In the genomic region with DNA sequence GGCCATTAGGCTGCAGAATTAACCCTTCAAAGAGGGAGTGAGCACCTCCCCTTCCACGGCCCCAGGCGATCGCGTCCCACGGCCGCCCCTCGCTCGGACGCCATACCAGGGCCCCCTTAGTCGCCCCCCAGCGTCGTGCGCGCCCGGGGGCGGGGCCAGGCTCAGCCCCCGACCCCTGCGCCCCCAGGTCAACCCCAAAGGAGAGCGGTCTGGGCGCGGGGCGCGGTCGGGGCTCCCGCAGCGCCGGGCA, we compare ENCODE assay signal across 10 cellular contexts. TPM values are rescaled to one million over a fixed set of nuclear protein-coding genes. Genes with fewer than 3 reads are reported as not detected.
DNase-seq lines count a peak whose midpoint lies in the region; ATAC-seq, FAIRE-seq and TF ChIP-seq lines count a peak whose summit lies in the region.
"Had no signal": no experiment of that assay in that cellular context is flagged by ENCODE, and none has a peak within 500 bp of the region (broad histone marks: within the 10 kb centered on the region; RNA-seq: fewer than 3 reads in every experiment).

No MANE protein-coding gene starts in this region.

- CTCF ChIA-PET in HepG2 (lab: Yijun Ruan, JAX; ENCODE audit: low intra/inter-chr PET ratio, low total read pairs), result no interaction called here

- TF ChIP-seq POLR2A in HepG2 (IDR thresholded peaks at IDR 0.05; ENCODE audit: insufficient read depth in 1 of 2, low read depth in 2 of 2, low read length in 2 of 2) (0 out of 4 replicates have a peak, but pooled peaks of 1 of the 2 experiments have one; percentile 0), testis (IDR thresholded peaks at IDR 0.05) (no peak)

- peaks cover 56% of the 10 kb centered on the region for H3K4me1 Mint-ChIP-seq in activated CD4-positive, alpha-beta T cell treated with anti-CD3 and anti-CD28 coated beads, Interleukin-2, amount 10 ng/mL, durations not matched to agents 24 days and 14 days

- in situ Hi-C loops in HepG2 (cut with HindIII; ENCODE audit: extremely low pct_ligation_motif_present, low pct_unique_long_range_greater_than_20kb), result loop anchor here (5.0 kb wide), 1 partner anchor 42 kb away; the partner anchor contains the start of genes FGF11 and TMEM102

- H3K27me3 ChIP-seq in HepG2 (ENCODE audit: control insufficient read depth in 1 of 2, insufficient read depth in 2 of 2, low read length in 2 of 2), result no peaks in the 10 kb centered on the region; a peak in 2 of 5 replicates
- no peaks in the 10 kb centered on the region for H3K27me3 ChIP-seq in testis

- peaks cover 77% of the 10 kb centered on the region for H3K4me1 ChIP-seq in HepG2 (ENCODE audit: insufficient read depth, low read length)
- H3K4me1 ChIP-seq in testis, result peaks cover 27% of the 10 kb centered on the region

- peaks cover 30% of the 10 kb centered on the region for H4K20me1 ChIP-seq in HepG2 (ENCODE audit: insufficient read depth, low read length)

- H3K9ac ChIP-seq in HepG2 (ENCODE audit: insufficient read depth, low read depth, low read length), result peak overlapping the region; percentile 86

- H3K36me3 ChIP-seq in HepG2 (replicated peaks in 1 of 2; ENCODE audit: control insufficient read depth in 1 of 2, insufficient read depth in 2 of 2, low read length in 2 of 2) (no peaks in the 10 kb centered on the region), testis (ENCODE audit: low read depth, missing control alignments) (no peaks in the 10 kb centered on the region)

- H3K9me3 ChIP-seq in HepG2 (ENCODE audit: low read length) (no peaks in the 10 kb centered on the region), testis (no peaks in the 10 kb centered on the region)

- no CpG with 5 or more reads among the region's 27 CpGs for WGBS in HepG2 (ENCODE audit: low lambda C conversion rate)
- WGBS in testis, 2 donors, result 0% methylated on average over 9 of the region's 27 CpGs; no CpG with 5 or more reads in 1 of the 2 donors

- DNase-seq in activated CD4-positive, alpha-beta T cell treated with anti-CD3 and anti-CD28 coated beads, Interleukin-2, amount 10 ng/mL, durations not matched to agents 24 days and 14 days, result no peak
- DNase-seq in activated CD4-positive, alpha-beta T cell treated with anti-CD3 and anti-CD28 coated beads for 4 hours, result no peak
- DNase-seq in HepG2 (ENCODE audit: low spot score) (no peak), testis (no peak)
- no peak for DNase-seq in stimulated activated CD4-positive, alpha-beta T cell treated with anti-CD3 and anti-CD28 coated beads, Interleukin-1b, Interleukin-23, amount 100 ng/mL, for 48 hours
- DNase-seq: NCI-H1092 had no signal

- no peak for TF ChIP-seq RAD21 in HepG2 (CRISPR knock-in tag; IDR thresholded peaks at IDR 0.05)

- peaks cover 7% of the 10 kb centered on the region for H3K36me3 Mint-ChIP-seq in activated CD4-positive, alpha-beta T cell treated with anti-CD3 and anti-CD28 coated beads, Interleukin-2, amount 10 ng/mL, durations not matched to agents 24 days and 14 days (ENCODE audit: low read depth)

- H3K79me2 ChIP-seq in HepG2 (ENCODE audit: insufficient read depth, low read length), result peaks cover 46% of the 10 kb centered on the region

- peak overlapping the region; percentile 95 for H3K27ac ChIP-seq in angular gyrus (ENCODE audit: low read depth, low read length)
- peak overlapping the region; percentile 75 for H3K27ac ChIP-seq in HepG2 (ENCODE audit: extremely low read length, insufficient read depth, low read length)
- H3K27ac ChIP-seq in testis, result peak overlapping the region; percentile 100

- peak overlapping the region; percentile 90 for H3K4me3 Mint-ChIP-seq in activated CD4-positive, alpha-beta T cell treated with anti-CD3 and anti-CD28 coated beads, Interleukin-2, amount 10 ng/mL, durations not matched to agents 24 days and 14 days

- no peak for TF ChIP-seq EP300 in HepG2 (IDR thresholded peaks at IDR 0.05; ENCODE audit: low read depth in 2 of 2, low read length in 2 of 2)
- TF ChIP-seq EP300 in HepG2 (CRISPR knock-in tag; IDR thresholded peaks at IDR 0.05; ENCODE audit: borderline replicate concordance), result no peak

- peak overlapping the region; percentile 85 for H3K4me2 ChIP-seq in HepG2 (ENCODE audit: low read depth, low read length)

- no peak overlapping the region for H2AFZ ChIP-seq in HepG2 (ENCODE audit: low read length)

- intact Hi-C loops in activated CD4-positive, alpha-beta T cell treated with anti-CD3 and anti-CD28 coated beads, Interleukin-2, amount 10 ng/mL, durations not matched to agents 24 days and 14 days (cut with micrococcal nuclease), result no loop called here
- intact Hi-C loops in HepG2 (cut with micrococcal nuclease; ENCODE audit: unreplicated experiment), result no loop called here
- intact Hi-C loops in testis (cut with DNase I; ENCODE audit: low total_unique reads), result no loop called here

- H3K4me3 ChIP-seq in HepG2 (replicated peaks in 1 of 3; ENCODE audit: insufficient read depth in 1 of 3, low read depth in 2 of 3, low read length in 3 of 3) (peak overlapping the region; percentile 72 to 86 (median 79)), testis (peak overlapping the region; percentile 93 to 95)

- no peaks in the 10 kb centered on the region for H3K27me3 Mint-ChIP-seq in activated CD4-positive, alpha-beta T cell treated with anti-CD3 and anti-CD28 coated beads, Interleukin-2, amount 10 ng/mL, durations not matched to agents 24 days and 14 days

- POLR2A ChIA-PET in HepG2 (lab: Yijun Ruan, JAX), result interaction anchor here (0.9 to 3.5 kb wide), 6 partner anchors 9 to 123 kb away, joined by 3 to 35 read pairs (median 6); partner anchors contain the start of genes CHRNB1, PLSCR3, TMEM256 and TNFSF13

- TF ChIP-seq CTCF in HepG2 (CRISPR knock-in tag; IDR thresholded peaks at IDR 0.05) (no peak), testis (IDR thresholded peaks at IDR 0.05) (no peak)

- FAIRE-seq in HepG2 (lab: Jason Lieb, UNC), result no peak

- H3K27ac Mint-ChIP-seq in activated CD4-positive, alpha-beta T cell treated with anti-CD3 and anti-CD28 coated beads, Interleukin-2, amount 10 ng/mL, durations not matched to agents 24 days and 14 days, result peak overlapping the region; percentile 78

- ATAC-seq in HepG2, result no peak
- no peak for ATAC-seq in HG03039 (IDR thresholded peaks at IDR 0.05; ENCODE audit: unreplicated experiment)
- ATAC-seq in HG03159 (IDR thresholded peaks at IDR 0.05; ENCODE audit: unreplicated experiment), result no peak

- no peaks in the 10 kb centered on the region for H3K9me3 Mint-ChIP-seq in activated CD4-positive, alpha-beta T cell treated with anti-CD3 and anti-CD28 coated beads, Interleukin-2, amount 10 ng/mL, durations not matched to agents 24 days and 14 days

- no TSS peak for BruUV-seq in HepG2 (replicated peaks; lab: Mats Ljungman, UMichigan)

RNA-seq across cellular contexts. Expression of gene ZBTB4, which starts 0.4 kb away (rescaled TPM):
- 16.0 and 16.1 TPM in 2 replicates for total RNA-seq in activated CD4-positive, alpha-beta T cell treated with anti-CD3 and anti-CD28 coated beads, Interleukin-2, amount 10 ng/mL, durations not matched to agents 24 days and 14 days
- total RNA-seq in HepG2 (2016; rRNA removed; fragmentation: Illumina TruSeq; extraction: Trizol) (3.3 and 4.3 TPM in 2 replicates), testis (10 to 100 TPM; 34.0 to 43.4 TPM)
- 0.40 and 0.53 TPM in 2 replicates for total RNA-seq in HepG2 (2016; cell fraction: cytosol; rRNA removed; fragmentation: Illumina TruSeq; extraction: Trizol; ENCODE audit: low read depth)
- total RNA-seq in HepG2 (2016; cell fraction: insoluble cytoplasmic fraction; rRNA removed; fragmentation: Illumina TruSeq; extraction: Trizol), result 3.5 and 4.2 TPM in 2 replicates
- total RNA-seq in HepG2 (2016; cell fraction: membrane; rRNA removed; fragmentation: Illumina TruSeq; extraction: Trizol), result 2.0 and 2.1 TPM in 2 replicates
- 4.9 and 5.7 TPM in 2 replicates for total RNA-seq in HepG2 (2016; cell fraction: nucleus; rRNA removed; fragmentation: Illumina TruSeq; extraction: Trizol)
- polyA plus RNA-seq in HepG2 (2011; rRNA removed) (7.4 and 7.9 TPM in 2 replicates), testis (ENCODE audit: insufficient read depth, low read depth, low replicate concordance) (39.5 TPM)
- 5.5 and 5.7 TPM in 2 replicates for polyA plus RNA-seq in HepG2 (2011; cell fraction: cytosol; rRNA removed)
- polyA plus RNA-seq in HepG2 (2011; cell fraction: nucleus; rRNA removed), result 16.5 and 17.2 TPM in 2 replicates
- 7.9 and 9.5 TPM in 2 replicates for polyA plus RNA-seq in HepG2 (2012)
- polyA plus RNA-seq in HepG2 (2016; cell fraction: cytosol; fragmentation: Illumina TruSeq; extraction: Trizol; ENCODE audit: low read depth), result 0.25 and 0.36 TPM in 2 replicates
- polyA plus RNA-seq in HepG2 (2016; cell fraction: insoluble cytoplasmic fraction; fragmentation: Illumina TruSeq; extraction: Trizol; ENCODE audit: low read depth), result 4.0 and 4.5 TPM in 2 replicates
- 1.1 and 1.4 TPM in 2 replicates for polyA plus RNA-seq in HepG2 (2016; cell fraction: membrane; fragmentation: Illumina TruSeq; extraction: Trizol; ENCODE audit: low read depth)
- 10.4 and 11.2 TPM in 2 replicates for polyA plus RNA-seq in HepG2 (2016; cell fraction: nucleus; fragmentation: Illumina TruSeq; extraction: Trizol; ENCODE audit: insufficient read depth, low read depth)
- 19.5 and 24.6 TPM in 2 replicates for polyA minus RNA-seq in HepG2 (2011; rRNA and poly(A)+ RNA removed; ENCODE audit: low replicate concordance)
- 6.2 and 7.2 TPM in 2 replicates for polyA minus RNA-seq in HepG2 (2011; cell fraction: cytosol; rRNA and poly(A)+ RNA removed)
- 12.5 and 14.9 TPM in 2 replicates for polyA minus RNA-seq in HepG2 (2011; cell fraction: nucleus; rRNA and poly(A)+ RNA removed)

RNA-seq across cellular contexts. Expression of gene SLC35G6, which starts 2.2 kb away (rescaled TPM):
- not detected in 2 replicates for total RNA-seq in activated CD4-positive, alpha-beta T cell treated with anti-CD3 and anti-CD28 coated beads, Interleukin-2, amount 10 ng/mL, durations not matched to agents 24 days and 14 days
- total RNA-seq in HepG2 (2016; rRNA removed; fragmentation: Illumina TruSeq; extraction: Trizol) (0.07 TPM in 1 of 2 replicates, not detected in the other), testis (1 to 10 TPM; 1.8 to 3.9 TPM)
- not detected in 2 replicates for total RNA-seq in HepG2 (2016; cell fraction: cytosol; rRNA removed; fragmentation: Illumina TruSeq; extraction: Trizol; ENCODE audit: low read depth)
- not detected in 2 replicates for total RNA-seq in HepG2 (2016; cell fraction: insoluble cytoplasmic fraction; rRNA removed; fragmentation: Illumina TruSeq; extraction: Trizol)
- total RNA-seq in HepG2 (2016; cell fraction: membrane; rRNA removed; fragmentation: Illumina TruSeq; extraction: Trizol), result not detected in 2 replicates
- total RNA-seq in HepG2 (2016; cell fraction: nucleus; rRNA removed; fragmentation: Illumina TruSeq; extraction: Trizol), result not detected in 2 replicates
- polyA plus RNA-seq in HepG2 (2011; rRNA removed) (0.04 TPM in 1 of 2 replicates, not detected in the other), testis (ENCODE audit: insufficient read depth, low read depth, low replicate concordance) (3.9 TPM)
- polyA plus RNA-seq in HepG2 (2011; cell fraction: cytosol; rRNA removed), result not detected in 2 replicates
- not detected in 2 replicates for polyA plus RNA-seq in HepG2 (2011; cell fraction: nucleus; rRNA removed)
- polyA plus RNA-seq in HepG2 (2012), result 0.09 and 0.16 TPM in 2 replicates
- not detected in 2 replicates for polyA plus RNA-seq in HepG2 (2016; cell fraction: cytosol; fragmentation: Illumina TruSeq; extraction: Trizol; ENCODE audit: low read depth)
- polyA plus RNA-seq in HepG2 (2016; cell fraction: insoluble cytoplasmic fraction; fragmentation: Illumina TruSeq; extraction: Trizol; ENCODE audit: low read depth), result not detected in 2 replicates
- not detected in 2 replicates for polyA plus RNA-seq in HepG2 (2016; cell fraction: membrane; fragmentation: Illumina TruSeq; extraction: Trizol; ENCODE audit: low read depth)
- polyA plus RNA-seq in HepG2 (2016; cell fraction: nucleus; fragmentation: Illumina TruSeq; extraction: Trizol; ENCODE audit: insufficient read depth, low read depth), result not detected in 2 replicates
- polyA minus RNA-seq in HepG2 (2011; rRNA and poly(A)+ RNA removed; ENCODE audit: low replicate concordance), result not detected in 2 replicates
- polyA minus RNA-seq in HepG2 (2011; cell fraction: cytosol; rRNA and poly(A)+ RNA removed), result not detected in 2 replicates
- not detected in 2 replicates for polyA minus RNA-seq in HepG2 (2011; cell fraction: nucleus; rRNA and poly(A)+ RNA removed)
- total RNA-seq: glomerular endothelial cell had no signal

RNA-seq across cellular contexts. Expression of gene POLR2A, which starts 5.1 kb away (rescaled TPM):
- total RNA-seq in activated CD4-positive, alpha-beta T cell treated with anti-CD3 and anti-CD28 coated beads, Interleukin-2, amount 10 ng/mL, durations not matched to agents 24 days and 14 days, result 226 and 230 TPM in 2 replicates
- total RNA-seq in HepG2 (2016; rRNA removed; fragmentation: Illumina TruSeq; extraction: Trizol), result 17.8 and 63.2 TPM in 2 replicates
- 31.8 and 37.1 TPM in 2 replicates for total RNA-seq in HepG2 (2016; cell fraction: cytosol; rRNA removed; fragmentation: Illumina TruSeq; extraction: Trizol; ENCODE audit: low read depth)
- 16.0 and 50.4 TPM in 2 replicates for total RNA-seq in HepG2 (2016; cell fraction: insoluble cytoplasmic fraction; rRNA removed; fragmentation: Illumina TruSeq; extraction: Trizol)
- total RNA-seq in HepG2 (2016; cell fraction: membrane; rRNA removed; fragmentation: Illumina TruSeq; extraction: Trizol), result 16.5 and 17.5 TPM in 2 replicates
- 46.2 and 49.6 TPM in 2 replicates for total RNA-seq in HepG2 (2016; cell fraction: nucleus; rRNA removed; fragmentation: Illumina TruSeq; extraction: Trizol)
- polyA plus RNA-seq in HepG2 (2011; rRNA removed), result 17.2 and 18.3 TPM in 2 replicates
- polyA plus RNA-seq in HepG2 (2011; cell fraction: cytosol; rRNA removed), result 4.8 and 6.3 TPM in 2 replicates
- 85.5 and 109 TPM in 2 replicates for polyA plus RNA-seq in HepG2 (2011; cell fraction: nucleus; rRNA removed)
- polyA plus RNA-seq in HepG2 (2012), result 43.9 and 44.8 TPM in 2 replicates
- 1.2 and 1.6 TPM in 2 replicates for polyA plus RNA-seq in HepG2 (2016; cell fraction: cytosol; fragmentation: Illumina TruSeq; extraction: Trizol; ENCODE audit: low read depth)
- polyA plus RNA-seq in HepG2 (2016; cell fraction: insoluble cytoplasmic fraction; fragmentation: Illumina TruSeq; extraction: Trizol; ENCODE audit: low read depth), result 25.1 and 41.6 TPM in 2 replicates
- polyA plus RNA-seq in HepG2 (2016; cell fraction: membrane; fragmentation: Illumina TruSeq; extraction: Trizol; ENCODE audit: low read depth), result 2.8 and 4.1 TPM in 2 replicates
- polyA plus RNA-seq in HepG2 (2016; cell fraction: nucleus; fragmentation: Illumina TruSeq; extraction: Trizol; ENCODE audit: insufficient read depth, low read depth), result 62.8 and 68.8 TPM in 2 replicates
- polyA minus RNA-seq in HepG2 (2011; rRNA and poly(A)+ RNA removed; ENCODE audit: low replicate concordance), result 200 and 209 TPM in 2 replicates
- polyA minus RNA-seq in HepG2 (2011; cell fraction: cytosol; rRNA and poly(A)+ RNA removed), result 71.5 and 80.7 TPM in 2 replicates
- 159 and 190 TPM in 2 replicates for polyA minus RNA-seq in HepG2 (2011; cell fraction: nucleus; rRNA and poly(A)+ RNA removed)
- total RNA-seq in testis, result 100 to 1,000 TPM; 359 to 391 TPM
- polyA plus RNA-seq in testis (ENCODE audit: insufficient read depth, low read depth, low replicate concordance), result 175 TPM

RNA-seq across cellular contexts. Expression of gene CHRNB1, which starts 34.2 kb away (rescaled TPM):
- 6.1 and 7.2 TPM in 2 replicates for total RNA-seq in activated CD4-positive, alpha-beta T cell treated with anti-CD3 and anti-CD28 coated beads, Interleukin-2, amount 10 ng/mL, durations not matched to agents 24 days and 14 days
- total RNA-seq in HepG2 (2016; rRNA removed; fragmentation: Illumina TruSeq; extraction: Trizol), result 3.6 and 5.4 TPM in 2 replicates
- total RNA-seq in HepG2 (2016; cell fraction: cytosol; rRNA removed; fragmentation: Illumina TruSeq; extraction: Trizol; ENCODE audit: low read depth), result 2.0 and 3.3 TPM in 2 replicates
- 3.8 and 6.3 TPM in 2 replicates for total RNA-seq in HepG2 (2016; cell fraction: insoluble cytoplasmic fraction; rRNA removed; fragmentation: Illumina TruSeq; extraction: Trizol)
- 5.4 and 5.7 TPM in 2 replicates for total RNA-seq in HepG2 (2016; cell fraction: membrane; rRNA removed; fragmentation: Illumina TruSeq; extraction: Trizol)
- 4.3 and 6.2 TPM in 2 replicates for total RNA-seq in HepG2 (2016; cell fraction: nucleus; rRNA removed; fragmentation: Illumina TruSeq; extraction: Trizol)
- polyA plus RNA-seq in HepG2 (2011; rRNA removed), result 33.7 and 39.6 TPM in 2 replicates
- 31.4 and 33.2 TPM in 2 replicates for polyA plus RNA-seq in HepG2 (2011; cell fraction: cytosol; rRNA removed)
- polyA plus RNA-seq in HepG2 (2011; cell fraction: nucleus; rRNA removed), result 39.4 and 43.0 TPM in 2 replicates
- polyA plus RNA-seq in HepG2 (2012), result 19.3 and 22.8 TPM in 2 replicates
- polyA plus RNA-seq in HepG2 (2016; cell fraction: cytosol; fragmentation: Illumina TruSeq; extraction: Trizol; ENCODE audit: low read depth), result 4.4 and 6.0 TPM in 2 replicates
- polyA plus RNA-seq in HepG2 (2016; cell fraction: insoluble cytoplasmic fraction; fragmentation: Illumina TruSeq; extraction: Trizol; ENCODE audit: low read depth), result 10.0 and 13.6 TPM in 2 replicates
- 9.9 and 11.0 TPM in 2 replicates for polyA plus RNA-seq in HepG2 (2016; cell fraction: membrane; fragmentation: Illumina TruSeq; extraction: Trizol; ENCODE audit: low read depth)
- 23.1 and 25.7 TPM in 2 replicates for polyA plus RNA-seq in HepG2 (2016; cell fraction: nucleus; fragmentation: Illumina TruSeq; extraction: Trizol; ENCODE audit: insufficient read depth, low read depth)
- polyA minus RNA-seq in HepG2 (2011; rRNA and poly(A)+ RNA removed; ENCODE audit: low replicate concordance), result 2.6 and 35.4 TPM in 2 replicates
- polyA minus RNA-seq in HepG2 (2011; cell fraction: cytosol; rRNA and poly(A)+ RNA removed), result 6.4 and 7.2 TPM in 2 replicates
- polyA minus RNA-seq in HepG2 (2011; cell fraction: nucleus; rRNA and poly(A)+ RNA removed), result 9.0 and 9.9 TPM in 2 replicates
- 1 to 10 TPM; 6.2 to 7.4 TPM for total RNA-seq in testis
- 6.9 TPM for polyA plus RNA-seq in testis (ENCODE audit: insufficient read depth, low read depth, low replicate concordance)

RNA-seq across cellular contexts. Expression of gene FGF11, which starts 39.8 kb away (rescaled TPM):
- total RNA-seq in activated CD4-positive, alpha-beta T cell treated with anti-CD3 and anti-CD28 coated beads, Interleukin-2, amount 10 ng/mL, durations not matched to agents 24 days and 14 days, result 9.4 and 9.5 TPM in 2 replicates
- total RNA-seq in HepG2 (2016; rRNA removed; fragmentation: Illumina TruSeq; extraction: Trizol) (0.20 and 0.55 TPM in 2 replicates), testis (1 to 10 TPM; 3.2 to 4.2 TPM)
- total RNA-seq in HepG2 (2016; cell fraction: cytosol; rRNA removed; fragmentation: Illumina TruSeq; extraction: Trizol; ENCODE audit: low read depth), result 0.35 and 0.40 TPM in 2 replicates
- 0.22 and 0.37 TPM in 2 replicates for total RNA-seq in HepG2 (2016; cell fraction: insoluble cytoplasmic fraction; rRNA removed; fragmentation: Illumina TruSeq; extraction: Trizol)
- 0.52 and 0.77 TPM in 2 replicates for total RNA-seq in HepG2 (2016; cell fraction: membrane; rRNA removed; fragmentation: Illumina TruSeq; extraction: Trizol)
- total RNA-seq in HepG2 (2016; cell fraction: nucleus; rRNA removed; fragmentation: Illumina TruSeq; extraction: Trizol), result 0.13 and 0.53 TPM in 2 replicates
- polyA plus RNA-seq in HepG2 (2011; rRNA removed) (7.0 and 7.6 TPM in 2 replicates), testis (ENCODE audit: insufficient read depth, low read depth, low replicate concordance) (4.6 TPM)
- polyA plus RNA-seq in HepG2 (2011; cell fraction: cytosol; rRNA removed), result 4.4 and 5.5 TPM in 2 replicates
- polyA plus RNA-seq in HepG2 (2011; cell fraction: nucleus; rRNA removed), result 11.9 and 12.6 TPM in 2 replicates
- 4.0 and 6.3 TPM in 2 replicates for polyA plus RNA-seq in HepG2 (2012)
- 0.61 and 0.87 TPM in 2 replicates for polyA plus RNA-seq in HepG2 (2016; cell fraction: cytosol; fragmentation: Illumina TruSeq; extraction: Trizol; ENCODE audit: low read depth)
- 0.62 and 1.0 TPM in 2 replicates for polyA plus RNA-seq in HepG2 (2016; cell fraction: insoluble cytoplasmic fraction; fragmentation: Illumina TruSeq; extraction: Trizol; ENCODE audit: low read depth)
- 1.2 TPM in 2 replicates for polyA plus RNA-seq in HepG2 (2016; cell fraction: membrane; fragmentation: Illumina TruSeq; extraction: Trizol; ENCODE audit: low read depth)
- 1.1 and 1.6 TPM in 2 replicates for polyA plus RNA-seq in HepG2 (2016; cell fraction: nucleus; fragmentation: Illumina TruSeq; extraction: Trizol; ENCODE audit: insufficient read depth, low read depth)
- polyA minus RNA-seq in HepG2 (2011; rRNA and poly(A)+ RNA removed; ENCODE audit: low replicate concordance), result 3.3 and 7.7 TPM in 2 replicates
- polyA minus RNA-seq in HepG2 (2011; cell fraction: cytosol; rRNA and poly(A)+ RNA removed), result 2.0 and 2.3 TPM in 2 replicates
- polyA minus RNA-seq in HepG2 (2011; cell fraction: nucleus; rRNA and poly(A)+ RNA removed), result 1.1 and 1.2 TPM in 2 replicates
